In genomic region chr10:86518781-86519180, GRCh38 we compare ENCODE assay signal across 13 cellular contexts. TPM values are rescaled to one million over a fixed set of nuclear protein-coding genes. Genes with fewer than 3 reads are reported as not detected.
A peak's percentile ranks its signal among the peaks of the same experiment; 100 is the strongest.
DNase-seq lines count a peak whose midpoint lies in the region; ATAC-seq, FAIRE-seq and TF ChIP-seq lines count a peak whose summit lies in the region.
"Had no signal": no experiment of that assay in that cellular context is flagged by ENCODE, and none has a peak within 500 bp of the region (broad histone marks: within the 10 kb centered on the region; RNA-seq: fewer than 3 reads in every experiment).

No MANE protein-coding gene starts in this region.

- H3K27me3 Mint-ChIP-seq in activated CD4-positive, alpha-beta T cell treated with anti-CD3 and anti-CD28 coated beads, Interleukin-2, amount 10 ng/mL, durations not matched to agents 7 days and 5 days, result no peaks in the 10 kb centered on the region
- H3K27me3 Mint-ChIP-seq in progenitor cell of endocrine pancreas, result no peaks in the 10 kb centered on the region
- H3K27me3 Mint-ChIP-seq: memory B cell had no signal

- 0 out of 2 replicates have a peak overlapping the region, but pooled peaks have one; percentile 78 for H3K4me2 ChIP-seq in MM.1S (ENCODE audit: low read depth, low read length)
- H3K4me2 ChIP-seq in GM12878 (ENCODE audit: control insufficient read depth, insufficient read depth), result peak overlapping the region; percentile 53

- DNase-seq in activated CD4-positive, alpha-beta T cell treated with anti-CD3 and anti-CD28 coated beads, Interleukin-2, amount 10 ng/mL, durations not matched to agents 7 days and 5 days, result no peak
- DNase-seq in activated CD4-positive, alpha-beta T cell treated with anti-CD3 and anti-CD28 coated beads, Interleukin-2, amount 50 U/mL, for 4 hours, result no peak
- DNase-seq in MM.1S, result no peak
- no peak for DNase-seq in GM12878 (ENCODE audit: low read depth, low spot score)
- no peak for DNase-seq in progenitor cell of endocrine pancreas (ENCODE audit: low spot score, unreplicated experiment)
- DNase-seq in prostate gland (ENCODE audit: low spot score), result no peak
- DNase-seq: NCI-H2029, NCI-H526 treated with DMSO at 0.1 percent for 48 hours, ovary, upper lobe of right lung had no signal

- POLR2A ChIA-PET in activated CD4-positive, alpha-beta T cell treated with anti-CD3 and anti-CD28 coated beads, Interleukin-2, amount 10 ng/mL, durations not matched to agents 7 days and 5 days (lab: Charles Lee), result no interaction called here
- POLR2A ChIA-PET in GM12878 (lab: Charles Lee), result interaction anchor here (0.8 to 1.3 kb wide), 3 partner anchors 105 to 118 kb away, joined by 3 read pairs; no protein-coding TSS in a partner anchor

- H3K9me3 ChIP-seq in MM.1S (replicated peaks; ENCODE audit: insufficient read depth, low read length), result no peaks in the 10 kb centered on the region
- no peaks in the 10 kb centered on the region for H3K9me3 ChIP-seq in GM12878 (replicated peaks; ENCODE audit: control insufficient read depth, insufficient read depth, low read length)
- no peaks in the 10 kb centered on the region for H3K9me3 ChIP-seq in prostate gland
- H3K9me3 ChIP-seq: ovary, upper lobe of right lung had no signal

- peak overlapping the region; percentile 17 for H3K4me3 Mint-ChIP-seq in activated CD4-positive, alpha-beta T cell treated with anti-CD3 and anti-CD28 coated beads, Interleukin-2, amount 10 ng/mL, durations not matched to agents 7 days and 5 days
- peak overlapping the region; percentile 49 for H3K4me3 Mint-ChIP-seq in progenitor cell of endocrine pancreas (ENCODE audit: low read depth)

- H3K4me3 ChIP-seq in MM.1S (ENCODE audit: low read length), result no peak overlapping the region
- H3K4me3 ChIP-seq in GM12878, result peak overlapping the region; percentile 52; the same call in 1 of the 2 replicates
- no peak overlapping the region for H3K4me3 ChIP-seq in prostate gland
- H3K4me3 ChIP-seq: ovary, upper lobe of right lung had no signal

- SMC1A ChIA-PET in GM12878 (lab: Charles Lee; ENCODE audit: uncharacterized antibody, unreplicated experiment), result interaction anchor here (1.0 to 3.0 kb wide), 8 partner anchors 10 to 120 kb away, joined by 3 to 10 read pairs (median 4); no protein-coding TSS in a partner anchor

- no peaks in the 10 kb centered on the region for H3K9me3 Mint-ChIP-seq in activated CD4-positive, alpha-beta T cell treated with anti-CD3 and anti-CD28 coated beads, Interleukin-2, amount 10 ng/mL, durations not matched to agents 7 days and 5 days
- no peaks in the 10 kb centered on the region for H3K9me3 Mint-ChIP-seq in progenitor cell of endocrine pancreas (ENCODE audit: low read depth)
- H3K9me3 Mint-ChIP-seq: memory B cell had no signal

- FAIRE-seq in GM12878 (lab: Jason Lieb, UNC), result no peak

- RAD21 ChIA-PET in GM12878 (lab: Charles Lee; ENCODE audit: unreplicated experiment), result interaction anchor here (0.8 to 1.2 kb wide), 2 partner anchors 11 to 119 kb away, joined by 3 to 5 read pairs; no protein-coding TSS in a partner anchor

- H3K79me2 ChIP-seq in MM.1S (ENCODE audit: low read length) (peaks cover 90% of the 10 kb centered on the region), GM12878 (ENCODE audit: control insufficient read depth, insufficient read depth, low read length) (peaks cover 85% of the 10 kb centered on the region)

- H3K9me2 ChIP-seq in MM.1S (replicated peaks; ENCODE audit: insufficient read depth, low read length), result no peaks in the 10 kb centered on the region

- in situ Hi-C loops in GM12878 (cut with MboI), result no loop called here

- H3K36me3 ChIP-seq in MM.1S (replicated peaks; ENCODE audit: insufficient read depth, low read length), result peaks cover 13% of the 10 kb centered on the region
- H3K36me3 ChIP-seq in GM12878 (ENCODE audit: control insufficient read depth in 2 of 2, insufficient read depth in 2 of 2, low read length in 1 of 2), result peaks cover 0 to 13% of the 10 kb centered on the region in 2 experiments; a peak in 2 of 4 replicates
- no peaks in the 10 kb centered on the region for H3K36me3 ChIP-seq in prostate gland
- H3K36me3 ChIP-seq: ovary had no signal

- no peak for TF ChIP-seq CTCF in MM.1S (IDR thresholded peaks at IDR 0.05; ENCODE audit: low read length)
- TF ChIP-seq CTCF in GM12878 (IDR thresholded peaks at IDR 0.05 in 2 of 3, conservative IDR thresholded peaks at IDR 0.05 in 1 of 3; ENCODE audit: control insufficient read depth in 2 of 3, extremely low read depth in 1 of 3, insufficient read depth in 1 of 3, low read depth in 3 of 3, low read length in 3 of 3), result no peak
- no peak for TF ChIP-seq CTCF in progenitor cell of endocrine pancreas (IDR thresholded peaks at IDR 0.05; ENCODE audit: unreplicated experiment)
- no peak for TF ChIP-seq CTCF in prostate gland (IDR thresholded peaks at IDR 0.05)

- no peak for TF ChIP-seq EP300 in GM12878 (IDR thresholded peaks at IDR 0.05; ENCODE audit: borderline replicate concordance in 1 of 2, control insufficient read depth in 1 of 2, low read depth in 2 of 2, low read length in 2 of 2)

- no peak overlapping the region for H3K27ac ChIP-seq in MM.1S (ENCODE audit: low read length)
- no peak overlapping the region for H3K27ac ChIP-seq in GM12878 (ENCODE audit: control insufficient read depth, insufficient read depth)
- H3K27ac ChIP-seq in prostate gland, result no peak overlapping the region
- H3K27ac ChIP-seq: ovary, upper lobe of right lung had no signal

- peaks cover 73% of the 10 kb centered on the region for H3K4me1 Mint-ChIP-seq in activated CD4-positive, alpha-beta T cell treated with anti-CD3 and anti-CD28 coated beads, Interleukin-2, amount 10 ng/mL, durations not matched to agents 7 days and 5 days
- peaks cover 22% of the 10 kb centered on the region for H3K4me1 Mint-ChIP-seq in progenitor cell of endocrine pancreas (ENCODE audit: low read depth)

- H4K20me1 ChIP-seq in MM.1S (ENCODE audit: insufficient read depth, low read length) (peaks cover 27% of the 10 kb centered on the region; the same call in 1 of the 2 replicates), GM12878 (ENCODE audit: control insufficient read depth, insufficient read depth) (no peaks in the 10 kb centered on the region)

- no peaks in the 10 kb centered on the region for H3F3A ChIP-seq in MM.1S (ENCODE audit: insufficient read depth, low read length)

- TF ChIP-seq POLR2A in GM12878 (IDR thresholded peaks at IDR 0.05; ENCODE audit: low read depth, low read length) (no peak), prostate gland (IDR thresholded peaks at IDR 0.05) (no peak)

- intact Hi-C loops in GM12878 (cut with micrococcal nuclease; ENCODE audit: unreplicated experiment) (no loop called here), prostate gland (cut with DNase I) (no loop called here)

- H2AFZ ChIP-seq in MM.1S (ENCODE audit: low read length) (no peak overlapping the region), GM12878 (ENCODE audit: control insufficient read depth, low read depth, low read length) (no peak overlapping the region)

- H3K27ac Mint-ChIP-seq in activated CD4-positive, alpha-beta T cell treated with anti-CD3 and anti-CD28 coated beads, Interleukin-2, amount 10 ng/mL, durations not matched to agents 7 days and 5 days, result no peak overlapping the region
- H3K27ac Mint-ChIP-seq in progenitor cell of endocrine pancreas, result peak overlapping the region; percentile 52
- H3K27ac Mint-ChIP-seq: memory B cell had no signal

- CTCF ChIA-PET in activated CD4-positive, alpha-beta T cell treated with anti-CD3 and anti-CD28 coated beads, Interleukin-2, amount 10 ng/mL, durations not matched to agents 7 days and 5 days (lab: Charles Lee), result interaction anchor here (0.6 to 1.5 kb wide), 2 partner anchors 13 to 67 kb away, joined by 3 to 4 read pairs; no protein-coding TSS in a partner anchor
- CTCF ChIA-PET in GM12878 (lab: Yijun Ruan, JAX), result interaction anchor here (0.6 to 2.9 kb wide), 4 partner anchors 27 to 118 kb away, joined by 3 to 10 read pairs (median 3); no protein-coding TSS in a partner anchor

- TF ChIP-seq RAD21 in GM12878 (IDR thresholded peaks at IDR 0.05; ENCODE audit: insufficient read depth, low read depth, low read length), result no peak

- H3K36me3 Mint-ChIP-seq in activated CD4-positive, alpha-beta T cell treated with anti-CD3 and anti-CD28 coated beads, Interleukin-2, amount 10 ng/mL, durations not matched to agents 7 days and 5 days (ENCODE audit: low read depth), result peaks cover 45% of the 10 kb centered on the region
- peaks cover 28% of the 10 kb centered on the region for H3K36me3 Mint-ChIP-seq in progenitor cell of endocrine pancreas (ENCODE audit: insufficient read depth)

- 84% methylated on average over 3 of the region's 3 CpGs for WGBS in GM12878 (ENCODE audit: insufficient coverage, insufficient replicate concordance, low lambda C conversion rate, missing lambda C conversion rate)
- 62% methylated on average over 3 of the region's 3 CpGs for WGBS in prostate gland

- ATAC-seq in GM12878 (no peak), HG02870 (IDR thresholded peaks at IDR 0.05; ENCODE audit: unreplicated experiment) (no peak), GM18858 (IDR thresholded peaks at IDR 0.05; ENCODE audit: unreplicated experiment) (no peak)
- ATAC-seq: upper lobe of right lung had no signal

- peaks cover 26% of the 10 kb centered on the region for H3K4me1 ChIP-seq in MM.1S (ENCODE audit: low read length)
- peaks cover 6% of the 10 kb centered on the region; the same call in 1 of the 2 replicates for H3K4me1 ChIP-seq in GM12878 (ENCODE audit: control insufficient read depth, insufficient read depth, low read length)
- H3K4me1 ChIP-seq in prostate gland (replicated peaks), result no peaks in the 10 kb centered on the region

- H3K9ac ChIP-seq in MM.1S (ENCODE audit: low read length) (no peak overlapping the region), GM12878 (ENCODE audit: control insufficient read depth, insufficient read depth, low read length) (no peak overlapping the region)

- H3K27me3 ChIP-seq in MM.1S (replicated peaks; ENCODE audit: insufficient read depth, low read length) (no peaks in the 10 kb centered on the region), GM12878 (replicated peaks in 1 of 2; ENCODE audit: control insufficient read depth in 2 of 2, insufficient read depth in 2 of 2, low read length in 1 of 2) (no peaks in the 10 kb centered on the region), prostate gland (replicated peaks; ENCODE audit: insufficient read depth) (no peaks in the 10 kb centered on the region)
- H3K27me3 ChIP-seq: ovary, upper lobe of right lung had no signal

- no TSS peak for BruUV-seq in GM12878 (replicated peaks; lab: Mats Ljungman, UMichigan)

RNA-seq across cellular contexts. Expression of gene WAPL, which starts 2.8 kb away (rescaled TPM):
- 10 to 100 TPM; 50.3 to 54.4 TPM for total RNA-seq in activated CD4-positive, alpha-beta T cell treated with anti-CD3 and anti-CD28 coated beads, Interleukin-2, amount 10 ng/mL, durations not matched to agents 7 days and 5 days
- 71.4 and 74.0 TPM in 2 replicates for total RNA-seq in GM12878 (2013; cell fraction: nucleolus; rRNA removed)
- total RNA-seq in GM12878 (2014; rRNA removed), result 31.6 and 42.6 TPM in 2 replicates
- 43.4 and 45.8 TPM in 2 replicates for total RNA-seq in GM12878 (2014; rRNA removed; fragmentation: Illumina TruSeq; extraction: Trizol)
- total RNA-seq in GM12878 (2021), result 31.2 and 31.3 TPM in 2 replicates
- polyA plus RNA-seq in GM12878 (2011; ENCODE audit: low read depth), result 21.1 TPM
- 25.2 and 30.3 TPM in 2 replicates for polyA plus RNA-seq in GM12878 (2011; rRNA removed)
- 9.3 and 12.5 TPM in 2 replicates for polyA plus RNA-seq in GM12878 (2011; cell fraction: cytosol; rRNA removed)
- 12.7 and 15.3 TPM in 2 replicates for polyA plus RNA-seq in GM12878 (2011; cell fraction: nucleus; rRNA removed)
- polyA plus RNA-seq in GM12878 (2012), result 23.9 and 24.0 TPM in 2 replicates
- 30.1 and 40.2 TPM in 2 replicates for polyA plus RNA-seq in GM12878 (2014; fragmentation: Illumina TruSeq; extraction: Trizol)
- 10 to 100 TPM; 15.7 to 18.5 TPM for polyA plus RNA-seq in GM12878 (2014; fragmentation: Nextera tagmentation; extraction: Ambion mirVana)
- 18.4 and 20.3 TPM in 2 replicates for polyA plus RNA-seq in GM12878 (2014; rRNA removed)
- 10 to 100 TPM; 27.8 to 31.0 TPM for polyA plus RNA-seq in GM12878 (2016; fragmentation: Nextera tagmentation; extraction: Ambion mirVana)
- 25.9 and 48.6 TPM in 2 replicates for polyA minus RNA-seq in GM12878 (2011; rRNA and poly(A)+ RNA removed)
- 19.8 and 25.7 TPM in 2 replicates for polyA minus RNA-seq in GM12878 (2011; cell fraction: cytosol; rRNA and poly(A)+ RNA removed)
- 13.3 and 25.1 TPM in 2 replicates for polyA minus RNA-seq in GM12878 (2011; cell fraction: nucleus; rRNA and poly(A)+ RNA removed)
- total RNA-seq in progenitor cell of endocrine pancreas, result 47.9 and 49.6 TPM in 2 replicates
- total RNA-seq in prostate gland, result 10 to 100 TPM; 29.6 to 46.8 TPM
